Comparison of ENCODE assay signal across 13 cellular contexts in genomic region chr3:180253283-180253682, GRCh38.
DNase-seq lines count a peak whose midpoint lies in the region; ATAC-seq and TF ChIP-seq lines count a peak whose summit lies in the region.
"Had no signal": no experiment of that assay in that cellular context is flagged by ENCODE, and none has a peak within 500 bp of the region (broad histone marks: within the 10 kb centered on the region; RNA-seq: fewer than 3 reads in every experiment).

No MANE protein-coding gene starts in this region.

- BruUV-seq in PC-3 (replicated peaks; lab: Mats Ljungman, UMichigan) = no TSS peak

- intact Hi-C loops in PC-3 (cut with micrococcal nuclease) = loop anchor here (2.0 to 10.0 kb wide), 4 partner anchors 156 to 438 kb away; no protein-coding TSS in a partner anchor

- H3K9me2 ChIP-seq in PC-3 (replicated peaks; ENCODE audit: low read length) = no peaks in the 10 kb centered on the region

- TF ChIP-seq CTCF in PC-3 (conservative IDR thresholded peaks at IDR 0.05; ENCODE audit: low read depth, low read length) = no peak
- no peak for TF ChIP-seq CTCF in retinal pigment epithelial cell (conservative IDR thresholded peaks at IDR 0.05; ENCODE audit: low read depth, low read length)
- no peak for TF ChIP-seq CTCF in brain microvascular endothelial cell (IDR thresholded peaks at IDR 0.05; ENCODE audit: low read depth, low read length, missing control alignments)

- H3K9ac ChIP-seq in PC-3 (ENCODE audit: low read length) = no peak overlapping the region

- peak overlapping the region; percentile 73 for H3K4me2 ChIP-seq in PC-3 (ENCODE audit: low read length)

- in situ Hi-C loops in brain microvascular endothelial cell (cut with HindIII; ENCODE audit: low pct_ligation_motif_present, low sequenced_read_pairs) = no loop called here

- ATAC-seq in PC-3 (no peak), GM19395 (IDR thresholded peaks at IDR 0.05; ENCODE audit: unreplicated experiment) (no peak)

- CTCF ChIA-PET in PC-3 (lab: Charles Lee) = no interaction called here

- H3K9me3 ChIP-seq in PC-3 (ENCODE audit: low read length) = no peaks in the 10 kb centered on the region
- H3K9me3 ChIP-seq: SJSA1 had no signal

- H2AFZ ChIP-seq in PC-3 (ENCODE audit: low read length) = no peak overlapping the region

- no peaks in the 10 kb centered on the region for H4K20me1 ChIP-seq in PC-3 (ENCODE audit: low read length)

- H3K36me3 ChIP-seq in PC-3 (ENCODE audit: low read depth, low read length) (no peaks in the 10 kb centered on the region), brain microvascular endothelial cell (replicated peaks) (no peaks in the 10 kb centered on the region)
- H3K36me3 ChIP-seq: SJSA1 had no signal

- H3K27ac ChIP-seq in PC-3 (ENCODE audit: low read length) = peak overlapping the region; percentile 32
- H3K27ac ChIP-seq in epithelial cell of prostate = peak overlapping the region; percentile 86
- H3K27ac ChIP-seq in brain microvascular endothelial cell = no peak overlapping the region
- H3K27ac ChIP-seq: C4-2B, SJSA1 had no signal

- no peaks in the 10 kb centered on the region for H3K79me2 ChIP-seq in PC-3 (ENCODE audit: low read length)

- H3K4me1 ChIP-seq in PC-3 (ENCODE audit: insufficient read depth, low read length) = peaks cover 54% of the 10 kb centered on the region
- H3K4me1 ChIP-seq: SJSA1 had no signal

- no peaks in the 10 kb centered on the region for H3K27me3 ChIP-seq in PC-3 (ENCODE audit: low read length)
- no peaks in the 10 kb centered on the region for H3K27me3 ChIP-seq in brain microvascular endothelial cell (replicated peaks)
- H3K27me3 ChIP-seq: SJSA1 had no signal

- peak; percentile 83 for DNase-seq in HCEC 1CT
- DNase-seq in PC-3 = peak; percentile 45
- no peak for DNase-seq in epithelial cell of prostate (ENCODE audit: low read depth, low spot score)
- DNase-seq in retinal pigment epithelial cell (ENCODE audit: low read depth) = peak; percentile 31
- DNase-seq in brain microvascular endothelial cell = no peak
- DNase-seq in NCI-H1105 (lab: John Stamatoyannopoulos, UW) = no peak
- DNase-seq: AML-193, MM.1S, NCI-H1694, NCI-H524 had no signal

- H3F3A ChIP-seq in PC-3 (ENCODE audit: low read length, unreplicated experiment) = peaks cover 4% of the 10 kb centered on the region

- POLR2A ChIA-PET in PC-3 (lab: Charles Lee; ENCODE audit: unreplicated experiment) = no interaction called here

- H3K4me3 ChIP-seq in PC-3 (ENCODE audit: low read length) = no peak overlapping the region
- no peak overlapping the region for H3K4me3 ChIP-seq in retinal pigment epithelial cell (ENCODE audit: low read length)
- no peak overlapping the region for H3K4me3 ChIP-seq in brain microvascular endothelial cell (ENCODE audit: low read depth, low read length)
- H3K4me3 ChIP-seq: SJSA1 had no signal

Comparison
In these comparisons a context has a peak if more than half of its experiments do, and no peak if none do; other contexts are left out.
1. DNase-seq: peak in HCEC 1CT (single experiment), PC-3 (single experiment) and retinal pigment epithelial cell (single experiment); none in epithelial cell of prostate (single experiment), brain microvascular endothelial cell (single experiment) and NCI-H1105 (single experiment).